Comparison of ENCODE assay signal across 16 cellular contexts in genomic region chr3:155643581-155644165, GRCh38.
DNase-seq lines count a peak whose midpoint lies in the region; TF ChIP-seq lines count a peak whose summit lies in the region.
"Had no signal": no experiment of that assay in that cellular context is flagged by ENCODE, and none has a peak within 500 bp of the region (broad histone marks: within the 10 kb centered on the region; RNA-seq: fewer than 3 reads in every experiment).

No MANE protein-coding gene starts in this region.

- TF ChIP-seq CTCF in AG10803 (conservative IDR thresholded peaks at IDR 0.05; ENCODE audit: low read length), result no peak
- TF ChIP-seq CTCF in GM10248 (IDR thresholded peaks at IDR 0.05; ENCODE audit: control extremely low read depth, extremely low read depth, low read depth, missing control alignments), result no peak

- H3K4me3 Mint-ChIP-seq in activated naive CD8-positive, alpha-beta T cell treated with anti-CD3 and anti-CD28 coated beads for 36 hours, result no peak overlapping the region
- no peak overlapping the region for H3K4me3 Mint-ChIP-seq in activated CD4-positive, alpha-beta memory T cell treated with anti-CD3 and anti-CD28 coated beads, Interleukin-2, amount 10 ng/mL, durations not matched to agents 7 days and 5 days
- H3K4me3 Mint-ChIP-seq: B cell; CD8-positive, alpha-beta T cell; IgD-negative memory B cell had no signal

- no peak overlapping the region for H3K27ac Mint-ChIP-seq in activated naive CD8-positive, alpha-beta T cell treated with anti-CD3 and anti-CD28 coated beads for 36 hours
- no peak overlapping the region for H3K27ac Mint-ChIP-seq in activated CD4-positive, alpha-beta memory T cell treated with anti-CD3 and anti-CD28 coated beads, Interleukin-2, amount 10 ng/mL, durations not matched to agents 7 days and 5 days
- H3K27ac Mint-ChIP-seq: B cell; CD8-positive, alpha-beta T cell; IgD-negative memory B cell had no signal

- H3K36me3 Mint-ChIP-seq in activated naive CD8-positive, alpha-beta T cell treated with anti-CD3 and anti-CD28 coated beads for 36 hours, result no peaks in the 10 kb centered on the region
- no peaks in the 10 kb centered on the region for H3K36me3 Mint-ChIP-seq in activated CD4-positive, alpha-beta memory T cell treated with anti-CD3 and anti-CD28 coated beads, Interleukin-2, amount 10 ng/mL, durations not matched to agents 7 days and 5 days (ENCODE audit: low read depth)
- H3K36me3 Mint-ChIP-seq: CD8-positive, alpha-beta T cell; IgD-negative memory B cell had no signal

- H3K4me3 ChIP-seq in AG10803 (ENCODE audit: low read length), result no peak overlapping the region
- H3K4me3 ChIP-seq: BLaER1 treated with 17β-estradiol and CSF1 and Interleukin-3, amounts not matched to agents 10 nM and 100 nM had no signal

- peak; percentile 13 for DNase-seq in AG10803 (ENCODE audit: low read depth)
- peak; percentile 7 for DNase-seq in GM03348 (ENCODE audit: low spot score)
- DNase-seq in NCI-H774 (lab: John Stamatoyannopoulos, UW), result peak; percentile 45
- peak; percentile 73 for DNase-seq in fibroblast of gingiva (ENCODE audit: low read depth)
- no peak for DNase-seq in GM10248 (ENCODE audit: extremely low spot score)
- no peak for DNase-seq in HCEC 1CT
- no peak for DNase-seq in activated naive CD8-positive, alpha-beta T cell treated with anti-CD3 and anti-CD28 coated beads for 36 hours
- DNase-seq in activated CD4-positive, alpha-beta memory T cell treated with anti-CD3 and anti-CD28 coated beads, Interleukin-2, amount 10 ng/mL, durations not matched to agents 7 days and 5 days, result no peak
- DNase-seq: 8988T; Calu3; CD8-positive, alpha-beta T cell; GOT3; H7 had no signal

- CTCF ChIA-PET in GM10248 (lab: Yijun Ruan, JAX), result interaction anchor here (0.9 kb wide), 1 partner anchor 11 kb away, joined by 3 read pairs; no protein-coding TSS in a partner anchor
- CTCF ChIA-PET in activated CD4-positive, alpha-beta memory T cell treated with anti-CD3 and anti-CD28 coated beads, Interleukin-2, amount 10 ng/mL, durations not matched to agents 7 days and 5 days (lab: Charles Lee), result no interaction called here

- H3K27me3 Mint-ChIP-seq in activated naive CD8-positive, alpha-beta T cell treated with anti-CD3 and anti-CD28 coated beads for 36 hours, result no peaks in the 10 kb centered on the region
- H3K27me3 Mint-ChIP-seq in activated CD4-positive, alpha-beta memory T cell treated with anti-CD3 and anti-CD28 coated beads, Interleukin-2, amount 10 ng/mL, durations not matched to agents 7 days and 5 days, result no peaks in the 10 kb centered on the region
- H3K27me3 Mint-ChIP-seq: B cell had no signal

- no peaks in the 10 kb centered on the region for H3K9me3 Mint-ChIP-seq in activated naive CD8-positive, alpha-beta T cell treated with anti-CD3 and anti-CD28 coated beads for 36 hours
- no peaks in the 10 kb centered on the region for H3K9me3 Mint-ChIP-seq in activated CD4-positive, alpha-beta memory T cell treated with anti-CD3 and anti-CD28 coated beads, Interleukin-2, amount 10 ng/mL, durations not matched to agents 7 days and 5 days
- H3K9me3 Mint-ChIP-seq: CD8-positive, alpha-beta T cell had no signal

- no peaks in the 10 kb centered on the region for H3K4me1 Mint-ChIP-seq in activated naive CD8-positive, alpha-beta T cell treated with anti-CD3 and anti-CD28 coated beads for 36 hours
- H3K4me1 Mint-ChIP-seq in activated CD4-positive, alpha-beta memory T cell treated with anti-CD3 and anti-CD28 coated beads, Interleukin-2, amount 10 ng/mL, durations not matched to agents 7 days and 5 days, result no peaks in the 10 kb centered on the region
- H3K4me1 Mint-ChIP-seq: B cell, IgD-negative memory B cell had no signal

- POLR2A ChIA-PET in GM10248 (lab: Yijun Ruan, JAX), result no interaction called here
- POLR2A ChIA-PET in activated CD4-positive, alpha-beta memory T cell treated with anti-CD3 and anti-CD28 coated beads, Interleukin-2, amount 10 ng/mL, durations not matched to agents 7 days and 5 days (lab: Charles Lee), result no interaction called here

Comparison
In these comparisons a context has a peak if more than half of its experiments do, and no peak if none do; other contexts are left out.
1. DNase-seq: peak in AG10803 (single experiment), GM03348 (single experiment), NCI-H774 (single experiment) and fibroblast of gingiva (single experiment); none in GM10248 (single experiment), HCEC 1CT (single experiment), activated naive CD8-positive, alpha-beta T cell treated with anti-CD3 and anti-CD28 coated beads for 36 hours (single experiment) and activated CD4-positive, alpha-beta memory T cell treated with anti-CD3 and anti-CD28 coated beads, Interleukin-2, amount 10 ng/mL, durations not matched to agents 7 days and 5 days (single experiment).